Comparison of ENCODE assay signal across 1 cellular context in genomic region chr15:43828061-43828657, GRCh38.
TF ChIP-seq lines count a peak whose summit lies in the region.

No MANE protein-coding gene starts in this region.

TF ChIP-seq in HepG2, 621 proteins besides CTCF, POLR2A, EP300 and RAD21:
- TF ChIP-seq ZNF335 (CRISPR knock-in tag; IDR thresholded peaks at IDR 0.05): no peak
- TF ChIP-seq ZNF598 (CRISPR knock-in tag; IDR thresholded peaks at IDR 0.05; ENCODE audit: borderline replicate concordance): no peak
- no peak for TF ChIP-seq KDM3A (CRISPR knock-in tag; IDR thresholded peaks at IDR 0.05; ENCODE audit: low read depth)
- TF ChIP-seq ONECUT2 (CRISPR knock-in tag; IDR thresholded peaks at IDR 0.05): no peak
- no peak for TF ChIP-seq ZBTB38 (CRISPR knock-in tag; IDR thresholded peaks at IDR 0.05)
- TF ChIP-seq ISX (CRISPR knock-in tag; conservative IDR thresholded peaks at IDR 0.05): no peak
- no peak for TF ChIP-seq SNRNP70 (IDR thresholded peaks at IDR 0.05; ENCODE audit: low read depth, low read length)
- TF ChIP-seq MLX (CRISPR knock-in tag; IDR thresholded peaks at IDR 0.05): no peak
- no peak for TF ChIP-seq TEF (CRISPR knock-in tag; IDR thresholded peaks at IDR 0.05)
- no peak for TF ChIP-seq CBX1 (IDR thresholded peaks at IDR 0.05; ENCODE audit: low read depth)
- TF ChIP-seq PLSCR1 (CRISPR knock-in tag; IDR thresholded peaks at IDR 0.05; ENCODE audit: borderline replicate concordance): no peak
- no peak for TF ChIP-seq ZBTB14 (CRISPR knock-in tag; IDR thresholded peaks at IDR 0.05)
- TF ChIP-seq ETV6 (CRISPR knock-in tag; conservative IDR thresholded peaks at IDR 0.05): no peak
- TF ChIP-seq FLYWCH1 (CRISPR knock-in tag; IDR thresholded peaks at IDR 0.05): no peak
- TF ChIP-seq NR2F1 (CRISPR knock-in tag; IDR thresholded peaks at IDR 0.05): no peak
- TF ChIP-seq ZNF558 (CRISPR knock-in tag; IDR thresholded peaks at IDR 0.05; ENCODE audit: borderline replicate concordance): no peak
